In the genomic region with DNA sequence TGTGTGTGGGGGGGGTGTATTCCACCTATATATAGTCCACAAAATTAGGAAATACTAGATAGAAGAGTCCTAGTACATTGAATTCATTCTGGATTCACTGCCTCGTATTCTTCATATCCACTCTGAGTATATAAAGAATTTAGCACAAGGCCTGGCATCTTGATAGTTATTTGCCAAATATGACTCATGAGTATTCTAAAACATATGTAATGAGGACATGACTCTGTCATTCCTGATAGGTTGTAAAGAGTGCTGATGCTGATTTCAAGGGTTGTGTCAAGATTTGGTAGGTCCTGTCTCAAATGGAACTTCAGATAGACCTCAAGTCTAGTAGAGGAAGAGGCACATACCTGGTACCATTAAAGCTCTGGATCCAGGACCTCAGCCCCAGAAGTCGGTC, we compare ENCODE assay signal across 19 cellular contexts.
"Had no signal": no experiment of that assay in that cellular context is flagged by ENCODE, and none has a peak within 500 bp of the region (broad histone marks: within the 10 kb centered on the region; RNA-seq: fewer than 3 reads in every experiment).

No MANE protein-coding gene starts in this region.

- H3K27me3 ChIP-seq: brain microvascular endothelial cell, esophagus muscularis mucosa, ovary, thyroid gland had no signal

- H3K4me1 ChIP-seq: esophagus muscularis mucosa, psoas muscle, thyroid gland had no signal

- H3K4me3 ChIP-seq: esophagus muscularis mucosa, ovary, psoas muscle, thyroid gland had no signal

- H3K9me3 ChIP-seq: esophagus muscularis mucosa, ovary, psoas muscle, thyroid gland had no signal

- H3K27ac ChIP-seq: brain microvascular endothelial cell, esophagus muscularis mucosa, ovary, psoas muscle, thyroid gland had no signal

- ATAC-seq: activated CD4-positive, CD25-positive, alpha-beta regulatory T cell treated with anti-CD3 and anti-CD28 coated beads, Interleukin-2, amount 50 U/mL, for 24 hours; activated T-cell treated with anti-CD3 and anti-CD28 coated beads, Interleukin-2, amount 50 U/mL, for 4 hours; naive thymus-derived CD4-positive, alpha-beta T cell; psoas muscle; right cardiac atrium had no signal

- DNase-seq: activated CD4-positive, alpha-beta T cell treated with anti-CD3 and anti-CD28 coated beads, Interleukin-2, amount 50 U/mL, for 1 hour; activated CD8-positive, alpha-beta memory T cell treated with anti-CD3 and anti-CD28 coated beads, Interleukin-2, amount 50 U/mL, for 4 hours; activated effector memory CD4-positive, alpha-beta T cell treated with Interleukin-2 at 50 U/mL for 16 hours; activated naive CD4-positive, alpha-beta T cell treated with anti-CD3 and anti-CD28 coated beads, Interleukin-2, amount 50 U/mL, for 16 hours; activated T-cell treated with anti-CD3 and anti-CD28 coated beads, Interleukin-2, amount 50 U/mL, for 4 hours; aorta; brain microvascular endothelial cell; effector CD4-positive, alpha-beta T cell; immature natural killer cell; mesenchymal stem cell; naive thymus-derived CD4-positive, alpha-beta T cell; ovary; psoas muscle; right cardiac atrium; stimulated activated CD4-positive, alpha-beta T cell treated with anti-CD3 and anti-CD28 coated beads, Interleukin-2, amount 100 ng/mL, for 24 hours; stimulated activated naive CD4-positive, alpha-beta T cell treated with Interleukin-2 at 50 U/mL for 16 hours; thyroid gland had no signal

- H3K36me3 ChIP-seq: brain microvascular endothelial cell, ovary, thyroid gland had no signal
